Comparison of ENCODE assay signal across 1 cellular context in genomic region chr7:47535704-47536628, GRCh38.
TF ChIP-seq lines count a peak whose summit lies in the region.

No MANE protein-coding gene starts in this region.

TF ChIP-seq in SK-N-SH treated with all-trans-retinoic acid at 6 μM for 48 hours, 23 proteins besides CTCF, POLR2A, EP300 and RAD21 (continued from another document):
- TF ChIP-seq, protein P1, sequence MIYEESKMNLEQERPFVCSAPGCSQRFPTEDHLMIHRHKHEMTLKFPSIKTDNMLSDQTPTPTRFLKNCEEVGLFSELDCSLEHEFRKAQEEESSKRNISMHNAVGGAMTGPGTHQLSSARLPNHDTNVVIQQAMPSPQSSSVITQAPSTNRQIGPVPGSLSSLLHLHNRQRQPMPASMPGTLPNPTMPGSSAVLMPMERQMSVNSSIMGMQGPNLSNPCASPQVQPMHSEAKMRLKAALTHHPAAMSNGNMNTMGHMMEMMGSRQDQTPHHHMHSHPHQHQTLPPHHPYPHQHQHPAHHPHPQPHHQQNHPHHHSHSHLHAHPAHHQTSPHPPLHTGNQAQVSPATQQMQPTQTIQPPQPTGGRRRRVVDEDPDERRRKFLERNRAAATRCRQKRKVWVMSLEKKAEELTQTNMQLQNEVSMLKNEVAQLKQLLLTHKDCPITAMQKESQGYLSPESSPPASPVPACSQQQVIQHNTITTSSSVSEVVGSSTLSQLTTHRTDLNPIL (CRISPR knock-in tag; IDR thresholded peaks at IDR 0.05; ENCODE audit: low read depth): no peak
- TF ChIP-seq BACH2 (CRISPR knock-in tag; IDR thresholded peaks at IDR 0.05; ENCODE audit: borderline replicate concordance) (no peak), GLIS3 (CRISPR knock-in tag; IDR thresholded peaks at IDR 0.05) (no peak), ZNF8 (CRISPR knock-in tag; IDR thresholded peaks at IDR 0.05) (no peak), TOX (CRISPR knock-in tag; IDR thresholded peaks at IDR 0.05; ENCODE audit: borderline replicate concordance) (no peak), OSR1 (CRISPR knock-in tag; IDR thresholded peaks at IDR 0.05) (no peak), ZFP3 (CRISPR knock-in tag; IDR thresholded peaks at IDR 0.05) (no peak), TCF4 (CRISPR knock-in tag; IDR thresholded peaks at IDR 0.05; ENCODE audit: borderline replicate concordance) (no peak), ZFP30 (CRISPR knock-in tag; IDR thresholded peaks at IDR 0.05) (no peak)
- TF ChIP-seq, protein P2, sequence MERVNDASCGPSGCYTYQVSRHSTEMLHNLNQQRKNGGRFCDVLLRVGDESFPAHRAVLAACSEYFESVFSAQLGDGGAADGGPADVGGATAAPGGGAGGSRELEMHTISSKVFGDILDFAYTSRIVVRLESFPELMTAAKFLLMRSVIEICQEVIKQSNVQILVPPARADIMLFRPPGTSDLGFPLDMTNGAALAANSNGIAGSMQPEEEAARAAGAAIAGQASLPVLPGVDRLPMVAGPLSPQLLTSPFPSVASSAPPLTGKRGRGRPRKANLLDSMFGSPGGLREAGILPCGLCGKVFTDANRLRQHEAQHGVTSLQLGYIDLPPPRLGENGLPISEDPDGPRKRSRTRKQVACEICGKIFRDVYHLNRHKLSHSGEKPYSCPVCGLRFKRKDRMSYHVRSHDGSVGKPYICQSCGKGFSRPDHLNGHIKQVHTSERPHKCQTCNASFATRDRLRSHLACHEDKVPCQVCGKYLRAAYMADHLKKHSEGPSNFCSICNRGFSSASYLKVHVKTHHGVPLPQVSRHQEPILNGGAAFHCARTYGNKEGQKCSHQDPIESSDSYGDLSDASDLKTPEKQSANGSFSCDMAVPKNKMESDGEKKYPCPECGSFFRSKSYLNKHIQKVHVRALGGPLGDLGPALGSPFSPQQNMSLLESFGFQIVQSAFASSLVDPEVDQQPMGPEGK (CRISPR knock-in tag; IDR thresholded peaks at IDR 0.05; ENCODE audit: borderline replicate concordance): no peak
